ENCODE assay signal across 9 cellular contexts in genomic region chrX:129561453-129561852, GRCh38.
"Had no signal": no experiment of that assay in that cellular context is flagged by ENCODE, and none has a peak within 500 bp of the region (broad histone marks: within the 10 kb centered on the region; RNA-seq: fewer than 3 reads in every experiment).

No MANE protein-coding gene starts in this region.

- H3K9me3 ChIP-seq: HAP-1 had no signal

- H3K27ac ChIP-seq: GM23248 had no signal

- H3K4me1 ChIP-seq: HAP-1 had no signal

- ATAC-seq: GM23338, HCT116 had no signal

- DNase-seq: GM23248, GOT3, H7, H9, HCEC 1CT, HFFc6 had no signal

- H3K4me3 ChIP-seq: GM23248, GM23338, HAP-1 had no signal
